8 cellular contexts compared by ENCODE assay signal in genomic region chr6:82690283-82690682, GRCh38.
"Had no signal": no experiment of that assay in that cellular context is flagged by ENCODE, and none has a peak within 500 bp of the region (broad histone marks: within the 10 kb centered on the region; RNA-seq: fewer than 3 reads in every experiment).

No MANE protein-coding gene starts in this region.

- H3K36me3 ChIP-seq: HAP-1 had no signal

- DNase-seq: H7, HFFc6, IMR-90, KG1 had no signal

- H3K9me3 ChIP-seq: HAP-1 had no signal

- H3K4me3 ChIP-seq: GM23338, HAP-1, K562 had no signal

- ATAC-seq: GM23338, HCT116, K562 had no signal
